In genomic region chr6:111844376-111844775, GRCh38 we compare ENCODE assay signal across 12 cellular contexts. TPM values are rescaled to one million over a fixed set of nuclear protein-coding genes. Genes with fewer than 3 reads are reported as not detected.
A peak's percentile ranks its signal among the peaks of the same experiment; 100 is the strongest.
DNase-seq lines count a peak whose midpoint lies in the region; ATAC-seq and TF ChIP-seq lines count a peak whose summit lies in the region.
"Had no signal": no experiment of that assay in that cellular context is flagged by ENCODE, and none has a peak within 500 bp of the region (broad histone marks: within the 10 kb centered on the region; RNA-seq: fewer than 3 reads in every experiment).

No MANE protein-coding gene starts in this region.

- H3K4me3 Mint-ChIP-seq in CD4-positive, alpha-beta T cell, result no peak overlapping the region
- H3K4me3 Mint-ChIP-seq in brain, result peak overlapping the region; percentile 4 to 47 (median 19)
- H3K4me3 Mint-ChIP-seq: activated naive CD4-positive, alpha-beta T cell treated with anti-CD3 and anti-CD28 coated beads, Interleukin-2, amount 50 U/mL, for 24 hours; stimulated activated naive CD8-positive, alpha-beta T cell treated with anti-CD3 and anti-CD28 coated beads, Interleukin-15, Interleukin-2, amounts not matched to agents 100 ng/mL and 50 ng/mL, for 24 hours had no signal

- H3K9me3 ChIP-seq in CD4-positive, alpha-beta T cell (ENCODE audit: control insufficient read depth, low read length), result no peaks in the 10 kb centered on the region
- H3K9me3 ChIP-seq: gastroesophageal sphincter, pancreas had no signal

- no peak for ATAC-seq in CD4-positive, alpha-beta T cell (ENCODE audit: poor library complexity)
- peak; percentile 38 for ATAC-seq in GM19351 (IDR thresholded peaks at IDR 0.05; ENCODE audit: unreplicated experiment)
- peak; percentile 55 for ATAC-seq in HG03108 (IDR thresholded peaks at IDR 0.05; ENCODE audit: unreplicated experiment)
- no peak for ATAC-seq in GM19023 (IDR thresholded peaks at IDR 0.05; ENCODE audit: unreplicated experiment)
- ATAC-seq: gastroesophageal sphincter had no signal

- H3K27me3 ChIP-seq in CD4-positive, alpha-beta T cell (ENCODE audit: control insufficient read depth, insufficient read depth, low read length), result no peaks in the 10 kb centered on the region
- H3K27me3 ChIP-seq: gastroesophageal sphincter, pancreas had no signal

- no peak overlapping the region for H3K27ac Mint-ChIP-seq in CD4-positive, alpha-beta T cell
- H3K27ac Mint-ChIP-seq in brain, result peak overlapping the region in 4 of 5 experiments; percentile 17 to 84 (median 58)
- H3K27ac Mint-ChIP-seq: stimulated activated naive CD8-positive, alpha-beta T cell treated with anti-CD3 and anti-CD28 coated beads, Interleukin-15, Interleukin-2, amounts not matched to agents 100 ng/mL and 50 ng/mL, for 24 hours had no signal

- peaks cover 5% of the 10 kb centered on the region for H3K4me1 Mint-ChIP-seq in CD4-positive, alpha-beta T cell (ENCODE audit: low read depth)
- peaks cover under 1% of the 10 kb centered on the region for H3K4me1 Mint-ChIP-seq in brain

- peaks cover 32% of the 10 kb centered on the region for H3K36me3 Mint-ChIP-seq in CD4-positive, alpha-beta T cell (ENCODE audit: low read depth)
- peaks cover 30% of the 10 kb centered on the region for H3K36me3 Mint-ChIP-seq in brain

- TF ChIP-seq CTCF in CD4-positive, alpha-beta T cell (IDR thresholded peaks at IDR 0.05), result no peak
- no peak for TF ChIP-seq CTCF in brain (conservative IDR thresholded peaks at IDR 0.05)

- CTCF ChIA-PET in CD4-positive, alpha-beta T cell (lab: Charles Lee), result interaction anchor here (0.8 to 2.3 kb wide), 13 partner anchors 13 to 129 kb away, joined by 3 to 8 read pairs (median 3); partner anchors contain the start of gene FYN

- no peaks in the 10 kb centered on the region for H3K9me3 Mint-ChIP-seq in CD4-positive, alpha-beta T cell
- no peaks in the 10 kb centered on the region for H3K9me3 Mint-ChIP-seq in brain
- H3K9me3 Mint-ChIP-seq: activated naive CD4-positive, alpha-beta T cell treated with anti-CD3 and anti-CD28 coated beads, Interleukin-2, amount 50 U/mL, for 24 hours; stimulated activated naive CD8-positive, alpha-beta T cell treated with anti-CD3 and anti-CD28 coated beads, Interleukin-15, Interleukin-2, amounts not matched to agents 100 ng/mL and 50 ng/mL, for 24 hours had no signal

- intact Hi-C loops in CD4-positive, alpha-beta T cell (cut with DNase I, micrococcal nuclease), result no loop called here

- no peaks in the 10 kb centered on the region for H3K27me3 Mint-ChIP-seq in CD4-positive, alpha-beta T cell
- H3K27me3 Mint-ChIP-seq in brain, result no peaks in the 10 kb centered on the region
- H3K27me3 Mint-ChIP-seq: activated naive CD4-positive, alpha-beta T cell treated with anti-CD3 and anti-CD28 coated beads, Interleukin-2, amount 50 U/mL, for 24 hours; stimulated activated naive CD8-positive, alpha-beta T cell treated with anti-CD3 and anti-CD28 coated beads, Interleukin-15, Interleukin-2, amounts not matched to agents 100 ng/mL and 50 ng/mL, for 24 hours had no signal

- DNase-seq in CD4-positive, alpha-beta T cell, result no peak
- DNase-seq in hippocampal formation (lab: John Stamatoyannopoulos, UW) (no peak), NCI-H2227 treated with DMSO at 0.1 percent for 48 hours (lab: John Stamatoyannopoulos, UW) (no peak)
- DNase-seq in stimulated activated naive CD4-positive, alpha-beta T cell treated with Interleukin-2 at 50 U/mL for 16 hours (lab: John Stamatoyannopoulos, UW), result no peak
- DNase-seq: pancreas had no signal

- POLR2A ChIA-PET in CD4-positive, alpha-beta T cell (lab: Charles Lee), result interaction anchor here (0.7 to 1.9 kb wide), 26 partner anchors 7 to 153 kb away, joined by 3 to 17 read pairs (median 5); partner anchors contain the start of gene FYN

- H3K27ac ChIP-seq in CD4-positive, alpha-beta T cell (ENCODE audit: low read depth, low read length), result peak overlapping the region; percentile 67
- H3K27ac ChIP-seq: gastroesophageal sphincter, pancreas had no signal

RNA-seq across cellular contexts. Expression of gene FYN, which starts 28.9 kb away (rescaled TPM):
- 100 to 1,000 TPM; 419 TPM for total RNA-seq in CD4-positive, alpha-beta T cell
- 338 TPM for polyA plus RNA-seq in brain (ENCODE audit: insufficient read depth, low read depth, low replicate concordance)

Comparison
In these comparisons a context has a peak if more than half of its experiments do, and no peak if none do; other contexts are left out.
1. ATAC-seq: peak in GM19351 (single experiment) and HG03108 (single experiment); none in CD4-positive, alpha-beta T cell (single experiment) and GM19023 (single experiment).